In genomic region chr4:103197765-103198110, GRCh38 we compare ENCODE assay signal across 8 cellular contexts. TPM values are rescaled to one million over a fixed set of nuclear protein-coding genes. Genes with fewer than 3 reads are reported as not detected.
DNase-seq lines count a peak whose midpoint lies in the region; ATAC-seq and TF ChIP-seq lines count a peak whose summit lies in the region.

No MANE protein-coding gene starts in this region.

- peak; percentile 41 for ATAC-seq in GM21737 (IDR thresholded peaks at IDR 0.05; ENCODE audit: unreplicated experiment)

- no peaks in the 10 kb centered on the region for H3K4me1 ChIP-seq in mucosa of stomach (ENCODE audit: control insufficient read depth, insufficient read depth, low read length)

- DNase-seq in GM12864 (ENCODE audit: low read depth): no peak
- DNase-seq in KG1 (lab: John Stamatoyannopoulos, UW): peak; percentile 34
- peak; percentile 15 for DNase-seq in dedifferentiated amniotic fluid mesenchymal stem cell (ENCODE audit: extremely low spot score)
- no peak for DNase-seq in NCI-H1436 treated with DMSO at 0.1 percent for 48 hours (lab: John Stamatoyannopoulos, UW)
- DNase-seq in HPDE6-E6E7 (ENCODE audit: extremely low spot score): no peak
- DNase-seq in ureter (ENCODE audit: low spot score): no peak

- peak overlapping the region; percentile 99 for H3K4me3 ChIP-seq in GM12864 (ENCODE audit: low read depth, low read length)
- H3K4me3 ChIP-seq in mucosa of stomach (ENCODE audit: low read length): peak overlapping the region; percentile 48

- no peak for TF ChIP-seq CTCF in GM12864 (IDR thresholded peaks at IDR 0.05; ENCODE audit: low read depth, low read length, missing control alignments)

- no peaks in the 10 kb centered on the region for H3K9me3 ChIP-seq in mucosa of stomach (ENCODE audit: control insufficient read depth, low read length)

- no peaks in the 10 kb centered on the region for H3K36me3 ChIP-seq in mucosa of stomach (ENCODE audit: control insufficient read depth, insufficient read depth, low read length)

- H3K9ac ChIP-seq in mucosa of stomach (ENCODE audit: low read length): peak overlapping the region; percentile 89

- no peaks in the 10 kb centered on the region for H3K27me3 ChIP-seq in mucosa of stomach (ENCODE audit: control insufficient read depth, insufficient read depth, low read length)

RNA-seq across cellular contexts. Expression of gene CENPE, which starts 0.4 kb away (rescaled TPM):
- total RNA-seq in ureter: 1.3 TPM

Comparison
In these comparisons a context has a peak if more than half of its experiments do, and no peak if none do; other contexts are left out.
1. DNase-seq: peak in KG1 (single experiment) and dedifferentiated amniotic fluid mesenchymal stem cell (single experiment); none in GM12864 (single experiment), NCI-H1436 treated with DMSO at 0.1 percent for 48 hours (single experiment), HPDE6-E6E7 (single experiment) and ureter (single experiment).